24 cellular contexts compared by ENCODE assay signal in genomic region chr2:41728757-41729338, GRCh38.
"Had no signal": no experiment of that assay in that cellular context is flagged by ENCODE, and none has a peak within 500 bp of the region (broad histone marks: within the 10 kb centered on the region; RNA-seq: fewer than 3 reads in every experiment).

No MANE protein-coding gene starts in this region.

- H3K9me3 Mint-ChIP-seq: activated CD4-positive, alpha-beta T cell treated with anti-CD3 and anti-CD28 coated beads, Interleukin-2, amount 10 ng/mL, durations not matched to agents 7 days and 5 days; activated CD8-positive, alpha-beta T cell treated with anti-CD3 and anti-CD28 coated beads for 36 hours; activated naive CD4-positive, alpha-beta T cell treated with anti-CD3 and anti-CD28 coated beads, Interleukin-2, amount 50 U/mL, for 24 hours; effector memory CD8-positive, alpha-beta T cell; memory B cell; nephron progenitor cell; stimulated activated naive B cell treated with anti-CD40 and anti-IgM and Interleukin-4, amounts not matched to agents 10 μg/mL and 1 μg/mL and 100 μg/mL, for 72 hours; T-helper 2 cell treated with Interferon-gamma antibody and Interleukin-4, amounts not matched to agents 5 μg/mL and 100 μg/mL, for 36 hours had no signal

- H3K36me3 ChIP-seq: ascending aorta, brain microvascular endothelial cell, esophagus muscularis mucosa, gastrocnemius medialis, sigmoid colon, transverse colon, WERI-Rb-1 had no signal

- H3K4me3 Mint-ChIP-seq: activated CD4-positive, alpha-beta T cell treated with anti-CD3 and anti-CD28 coated beads, Interleukin-2, amount 10 ng/mL, durations not matched to agents 7 days and 5 days; activated CD8-positive, alpha-beta memory T cell treated with anti-CD3 and anti-CD28 coated beads, Interleukin-2, amount 10 ng/mL, durations not matched to agents 7 days and 5 days; activated CD8-positive, alpha-beta T cell treated with anti-CD3 and anti-CD28 coated beads for 36 hours; activated naive CD4-positive, alpha-beta T cell treated with anti-CD3 and anti-CD28 coated beads, Interleukin-2, amount 50 U/mL, for 24 hours; effector memory CD8-positive, alpha-beta T cell; memory B cell; nephron progenitor cell; stimulated activated naive B cell treated with anti-CD40 and anti-IgM and Interleukin-4, amounts not matched to agents 10 μg/mL and 1 μg/mL and 100 μg/mL, for 72 hours; T-helper 2 cell treated with Interferon-gamma antibody and Interleukin-4, amounts not matched to agents 5 μg/mL and 100 μg/mL, for 36 hours had no signal

- H3K4me3 ChIP-seq: ascending aorta, dorsolateral prefrontal cortex, esophagus muscularis mucosa, gastrocnemius medialis, sigmoid colon, transverse colon had no signal

- H3K27ac ChIP-seq: ascending aorta, brain microvascular endothelial cell, dorsolateral prefrontal cortex, esophagus muscularis mucosa, gastrocnemius medialis, sigmoid colon, transverse colon, WERI-Rb-1 had no signal

- H3K27ac Mint-ChIP-seq: activated CD4-positive, alpha-beta T cell treated with anti-CD3 and anti-CD28 coated beads, Interleukin-2, amount 10 ng/mL, durations not matched to agents 7 days and 5 days; activated CD8-positive, alpha-beta memory T cell treated with anti-CD3 and anti-CD28 coated beads, Interleukin-2, amount 10 ng/mL, durations not matched to agents 7 days and 5 days; activated CD8-positive, alpha-beta T cell treated with anti-CD3 and anti-CD28 coated beads for 36 hours; activated naive CD4-positive, alpha-beta T cell treated with anti-CD3 and anti-CD28 coated beads, Interleukin-2, amount 50 U/mL, for 24 hours; effector memory CD8-positive, alpha-beta T cell; memory B cell; nephron progenitor cell; stimulated activated naive B cell treated with anti-CD40 and anti-IgM and Interleukin-4, amounts not matched to agents 10 μg/mL and 1 μg/mL and 100 μg/mL, for 72 hours; T-helper 2 cell treated with Interferon-gamma antibody and Interleukin-4, amounts not matched to agents 5 μg/mL and 100 μg/mL, for 36 hours had no signal

- H3K27me3 ChIP-seq: ascending aorta, brain microvascular endothelial cell, dorsolateral prefrontal cortex, esophagus muscularis mucosa, gastrocnemius medialis, sigmoid colon, transverse colon had no signal

- H3K4me1 Mint-ChIP-seq: activated CD4-positive, alpha-beta T cell treated with anti-CD3 and anti-CD28 coated beads, Interleukin-2, amount 10 ng/mL, durations not matched to agents 7 days and 5 days; activated CD8-positive, alpha-beta memory T cell treated with anti-CD3 and anti-CD28 coated beads, Interleukin-2, amount 10 ng/mL, durations not matched to agents 7 days and 5 days; activated naive CD4-positive, alpha-beta T cell treated with anti-CD3 and anti-CD28 coated beads, Interleukin-2, amount 50 U/mL, for 24 hours; memory B cell; stimulated activated naive B cell treated with anti-CD40 and anti-IgM and Interleukin-4, amounts not matched to agents 10 μg/mL and 1 μg/mL and 100 μg/mL, for 72 hours had no signal

- H3K4me1 ChIP-seq: ascending aorta, esophagus muscularis mucosa, gastrocnemius medialis, sigmoid colon, transverse colon had no signal

- H3K27me3 Mint-ChIP-seq: activated CD4-positive, alpha-beta T cell treated with anti-CD3 and anti-CD28 coated beads, Interleukin-2, amount 10 ng/mL, durations not matched to agents 7 days and 5 days; stimulated activated naive B cell treated with anti-CD40 and anti-IgM and Interleukin-4, amounts not matched to agents 10 μg/mL and 1 μg/mL and 100 μg/mL, for 72 hours had no signal

- DNase-seq: activated CD4-positive, alpha-beta T cell treated with anti-CD3 and anti-CD28 coated beads, Interleukin-2, amount 10 ng/mL, durations not matched to agents 7 days and 5 days; activated CD4-positive, CD25-positive, alpha-beta regulatory T cell treated with anti-CD3 and anti-CD28 coated beads, Interleukin-2, amount 50 U/mL, for 72 hours; activated CD8-positive, alpha-beta memory T cell treated with anti-CD3 and anti-CD28 coated beads, Interleukin-2, amount 10 ng/mL, durations not matched to agents 7 days and 5 days; activated CD8-positive, alpha-beta T cell treated with anti-CD3 and anti-CD28 coated beads for 36 hours; activated gamma-delta T cell treated with Interleukin-2 at 50 U/mL for 16 hours; brain microvascular endothelial cell; central memory CD4-positive, alpha-beta T cell; dorsolateral prefrontal cortex; effector memory CD8-positive, alpha-beta T cell; gastrocnemius medialis; hippocampal formation; nephron progenitor cell; nucleus accumbens; sigmoid colon; stimulated activated CD4-positive, alpha-beta T cell treated with anti-CD3 and anti-CD28 coated beads, Interleukin-2, amount 100 ng/mL, for 48 hours; stimulated activated CD8-positive, alpha-beta memory T cell treated with anti-CD3 and anti-CD28 coated beads, Interleukin-4, amount 100 ng/mL, for 48 hours; stimulated activated naive B cell treated with anti-CD40 and anti-IgM and Interleukin-4, amounts not matched to agents 10 μg/mL and 1 μg/mL and 100 μg/mL, for 72 hours; transverse colon; WERI-Rb-1 had no signal

- H3K9me3 ChIP-seq: ascending aorta, esophagus muscularis mucosa, gastrocnemius medialis, sigmoid colon, transverse colon had no signal

- H3K36me3 Mint-ChIP-seq: activated CD8-positive, alpha-beta memory T cell treated with anti-CD3 and anti-CD28 coated beads, Interleukin-2, amount 10 ng/mL, durations not matched to agents 7 days and 5 days; activated naive CD4-positive, alpha-beta T cell treated with anti-CD3 and anti-CD28 coated beads, Interleukin-2, amount 50 U/mL, for 24 hours; memory B cell; stimulated activated naive B cell treated with anti-CD40 and anti-IgM and Interleukin-4, amounts not matched to agents 10 μg/mL and 1 μg/mL and 100 μg/mL, for 72 hours had no signal
